ENCODE assay signal across 8 cellular contexts in the genomic region with DNA sequence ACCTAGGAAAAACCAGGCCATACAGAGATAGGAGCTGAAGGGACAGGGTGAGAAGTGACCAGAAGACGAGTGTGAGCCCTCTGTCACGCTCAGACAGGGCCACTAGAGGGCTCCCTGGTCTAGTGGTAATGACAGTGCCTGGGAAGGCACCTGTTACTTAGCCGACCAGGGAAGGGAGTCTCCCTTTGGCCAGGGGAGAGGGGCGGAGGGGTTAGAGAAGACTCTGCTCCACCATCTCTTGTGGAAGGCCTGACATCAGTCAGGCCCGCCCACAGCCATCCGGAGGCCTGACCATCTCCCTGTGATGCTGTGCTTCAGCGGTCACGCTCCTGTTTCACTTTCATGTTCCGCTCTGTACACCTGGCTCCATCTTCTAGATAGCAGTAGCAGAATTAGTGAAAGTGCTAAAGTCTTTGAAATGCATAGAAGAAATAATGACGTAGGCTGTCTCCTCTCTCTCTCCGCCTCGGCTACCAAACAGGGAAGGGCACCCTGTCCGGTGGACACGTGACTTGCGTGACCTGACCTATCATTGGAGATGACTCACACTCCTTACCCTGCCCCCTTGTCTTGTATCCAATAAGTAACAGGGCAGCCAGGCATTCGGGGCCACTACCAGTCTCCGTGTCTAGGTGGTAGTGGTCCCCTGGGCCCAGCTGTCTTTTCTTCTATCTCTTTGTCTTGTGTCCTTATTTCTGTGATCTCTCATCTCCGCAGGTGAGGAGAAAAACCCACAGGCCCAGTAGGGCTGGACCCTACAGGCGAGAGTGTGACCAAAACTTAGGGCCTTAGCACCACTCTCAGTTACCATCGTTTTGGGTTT. TPM values are rescaled to one million over a fixed set of nuclear protein-coding genes. Genes with fewer than 3 reads are reported as not detected.
DNase-seq lines count a peak whose midpoint lies in the region; ATAC-seq and TF ChIP-seq lines count a peak whose summit lies in the region.

No MANE protein-coding gene starts in this region.

- H3K36me3 ChIP-seq in esophagus (ENCODE audit: control insufficient read depth in 2 of 2, insufficient read depth in 2 of 2, low read length in 1 of 2) (no peaks in the 10 kb centered on the region), stomach (no peaks in the 10 kb centered on the region)

- peak overlapping the region; percentile 53 to 59 for H3K27ac Mint-ChIP-seq in natural killer cell treated with Interleukin-12 subunit alpha and Interleukin-12 subunit beta and Interleukin-15 and Interleukin-18, amount 100 ng/mL, for 72 hours

- H3K4me3 Mint-ChIP-seq in natural killer cell treated with Interleukin-12 subunit alpha and Interleukin-12 subunit beta and Interleukin-15 and Interleukin-18, amount 100 ng/mL, for 72 hours: peak overlapping the region; percentile 56

- no peaks in the 10 kb centered on the region for H3K27me3 ChIP-seq in esophagus (ENCODE audit: control insufficient read depth in 1 of 2, insufficient read depth in 2 of 2, low read length in 2 of 2)
- peaks cover 0 to 3% (median 0%) of the 10 kb centered on the region in 3 donors for H3K27me3 ChIP-seq in stomach

- H3K4me3 ChIP-seq in AG09309 (ENCODE audit: control insufficient read depth, low read depth, low read length) (no peak overlapping the region), esophagus (ENCODE audit: low read depth in 1 of 2, low read length in 2 of 2) (peak overlapping the region; percentile 5 to 29), stomach (peak overlapping the region; percentile 29 to 45 (median 41))

- intact Hi-C loops in stomach (cut with DNase I; ENCODE audit: low total_unique reads): no loop called here

- no peak for TF ChIP-seq EP300 in stomach (IDR thresholded peaks at IDR 0.05)

- no peak for DNase-seq in AG09309 (ENCODE audit: low read depth)
- DNase-seq in NCI-H69 (lab: John Stamatoyannopoulos, UW): peak; percentile 67
- peak; percentile 83 for DNase-seq in activated CD8-positive, alpha-beta memory T cell treated with anti-CD3 and anti-CD28 coated beads, Interleukin-2, amount 50 U/mL, for 48 hours
- DNase-seq in natural killer cell treated with Interleukin-12 subunit alpha and Interleukin-12 subunit beta and Interleukin-15 and Interleukin-18, amount 100 ng/mL, for 72 hours (ENCODE audit: low spot score): peak; percentile 85
- peak; percentile 76 for DNase-seq in stomach

- H3K9me3 Mint-ChIP-seq in natural killer cell treated with Interleukin-12 subunit alpha and Interleukin-12 subunit beta and Interleukin-15 and Interleukin-18, amount 100 ng/mL, for 72 hours: no peaks in the 10 kb centered on the region

- no peaks in the 10 kb centered on the region for H3K9me3 ChIP-seq in esophagus (ENCODE audit: control insufficient read depth in 2 of 2, insufficient read depth in 1 of 2, low read depth in 1 of 2, low read length in 1 of 2)
- H3K9me3 ChIP-seq in stomach: no peaks in the 10 kb centered on the region

- no peak overlapping the region for H3K27ac ChIP-seq in esophagus (ENCODE audit: low read depth in 2 of 2, low read length in 1 of 2)
- H3K27ac ChIP-seq in stomach: peak overlapping the region in 4 of 5 donors; percentile 9 to 64 (median 41)

- no peak for TF ChIP-seq POLR2A in stomach (IDR thresholded peaks at IDR 0.05)

- TF ChIP-seq CTCF in AG09309 (IDR thresholded peaks at IDR 0.05; ENCODE audit: control insufficient read depth, insufficient read depth, low read depth, low read length, missing control alignments): peak; percentile 79
- peak in 5 of 7 experiments; percentile 38 to 77 (median 62) for TF ChIP-seq CTCF in stomach (IDR thresholded peaks at IDR 0.05)

- peaks cover 36 to 38% of the 10 kb centered on the region in 2 donors for H3K4me1 Mint-ChIP-seq in natural killer cell treated with Interleukin-12 subunit alpha and Interleukin-12 subunit beta and Interleukin-15 and Interleukin-18, amount 100 ng/mL, for 72 hours (ENCODE audit: low read depth in 2 of 2)

- 43 to 56% methylated on average over 20 of the region's 20 CpGs for WGBS in esophagus, 2 donors
- 30 to 43% (median 39%) methylated on average over 19 to 20 of the region's 20 CpGs for WGBS in stomach, 5 donors

- no peaks in the 10 kb centered on the region for H3K36me3 Mint-ChIP-seq in natural killer cell treated with Interleukin-12 subunit alpha and Interleukin-12 subunit beta and Interleukin-15 and Interleukin-18, amount 100 ng/mL, for 72 hours

- peak; percentile 80 for ATAC-seq in GM18517 (IDR thresholded peaks at IDR 0.05; ENCODE audit: unreplicated experiment)
- ATAC-seq in HG03039 (IDR thresholded peaks at IDR 0.05; ENCODE audit: unreplicated experiment): peak; percentile 86
- peak; percentile 79 to 87 for ATAC-seq in natural killer cell treated with Interleukin-12 subunit alpha and Interleukin-12 subunit beta and Interleukin-15 and Interleukin-18, amount 100 ng/mL, for 72 hours

- H3K4me1 ChIP-seq in esophagus (ENCODE audit: control insufficient read depth in 2 of 2, insufficient read depth in 2 of 2, low read length in 1 of 2): peaks cover 0 to 2% of the 10 kb centered on the region in 2 donors
- peaks cover 7 to 24% (median 11%) of the 10 kb centered on the region in 4 donors for H3K4me1 ChIP-seq in stomach

- H3K27me3 Mint-ChIP-seq in natural killer cell treated with Interleukin-12 subunit alpha and Interleukin-12 subunit beta and Interleukin-15 and Interleukin-18, amount 100 ng/mL, for 72 hours: no peaks in the 10 kb centered on the region

RNA-seq across cellular contexts. Expression of a gene that starts 26.7 kb away (rescaled TPM):
- polyA plus RNA-seq in esophagus (not detected), stomach (not detected)
- total RNA-seq in natural killer cell treated with Interleukin-12 subunit alpha and Interleukin-12 subunit beta and Interleukin-15 and Interleukin-18, amount 100 ng/mL, for 72 hours: not detected
- total RNA-seq in stomach: not detected

RNA-seq across cellular contexts. Expression of a gene that starts 26.8 kb away (rescaled TPM):
- polyA plus RNA-seq in esophagus (10 to 100 TPM in 1 of 2 donors, 1 to 10 TPM in 1; 9.7 to 19.4 TPM), stomach (10 to 100 TPM in 1 of 3 donors, 1 to 10 TPM in 2; 3.4 to 14.3 (median 7.3) TPM)
- total RNA-seq in natural killer cell treated with Interleukin-12 subunit alpha and Interleukin-12 subunit beta and Interleukin-15 and Interleukin-18, amount 100 ng/mL, for 72 hours: 100 to 1,000 TPM in 1 of 2 donors, 10 to 100 TPM in 1; 62.4 to 116 TPM
- 10 to 100 TPM; 39.0 to 95.7 (median 74.7) TPM for total RNA-seq in stomach

Comparison
In these comparisons a context has a peak if more than half of its experiments do, and no peak if none do; other contexts are left out.
1. H3K27ac ChIP-seq: peak in stomach (4 of 5); none in esophagus (0 of 2).
2. Peak in every context shown above with its lines, with median percentiles within 50 percentile points of each other: ATAC-seq.